Comparison of ENCODE assay signal across 23 cellular contexts in genomic region chr7:143974457-143974856, GRCh38. TPM values are rescaled to one million over a fixed set of nuclear protein-coding genes. Genes with fewer than 3 reads are reported as not detected.
A peak's percentile ranks its signal among the peaks of the same experiment; 100 is the strongest.
DNase-seq lines count a peak whose midpoint lies in the region; ATAC-seq and TF ChIP-seq lines count a peak whose summit lies in the region.
"Had no signal": no experiment of that assay in that cellular context is flagged by ENCODE, and none has a peak within 500 bp of the region (broad histone marks: within the 10 kb centered on the region; RNA-seq: fewer than 3 reads in every experiment).

No MANE protein-coding gene starts in this region.

- H3K27me3 ChIP-seq in PC-3 (ENCODE audit: low read length) (no peaks in the 10 kb centered on the region), gastroesophageal sphincter (no peaks in the 10 kb centered on the region)
- H3K27me3 ChIP-seq: neural progenitor cell, tibial artery had no signal

- no peaks in the 10 kb centered on the region for H3K9me2 ChIP-seq in PC-3 (replicated peaks; ENCODE audit: low read length)

- no peak for TF ChIP-seq POLR2A in gastroesophageal sphincter (IDR thresholded peaks at IDR 0.05)

- TF ChIP-seq CTCF in 22Rv1 (IDR thresholded peaks at IDR 0.05) (no peak), PC-3 (conservative IDR thresholded peaks at IDR 0.05; ENCODE audit: low read depth, low read length) (no peak), foreskin fibroblast (IDR thresholded peaks at IDR 0.05; ENCODE audit: low read depth, low read length) (no peak), gastroesophageal sphincter (IDR thresholded peaks at IDR 0.05) (no peak)

- no peaks in the 10 kb centered on the region for H3K79me2 ChIP-seq in PC-3 (ENCODE audit: low read length)

- H3K4me1 Mint-ChIP-seq in stimulated activated naive CD8-positive, alpha-beta T cell treated with anti-CD3 and anti-CD28 coated beads, Interleukin-15, amount 100 ng/mL, for 72 hours = no peaks in the 10 kb centered on the region
- H3K4me1 Mint-ChIP-seq: activated naive CD4-positive, alpha-beta T cell treated with anti-CD3 and anti-CD28 coated beads, Interleukin-2, amount 10 ng/mL, durations not matched to agents 7 days and 5 days; CD4-positive, alpha-beta memory T cell; neural progenitor cell; stimulated activated naive B cell treated with anti-CD40 and anti-IgM and Interleukin-4, amounts not matched to agents 10 μg/mL and 1 μg/mL and 100 μg/mL, for 72 hours had no signal

- no peaks in the 10 kb centered on the region for H3K9me3 Mint-ChIP-seq in stimulated activated naive CD8-positive, alpha-beta T cell treated with anti-CD3 and anti-CD28 coated beads, Interleukin-15, amount 100 ng/mL, for 72 hours
- H3K9me3 Mint-ChIP-seq: activated CD4-positive, alpha-beta memory T cell treated with anti-CD3 and anti-CD28 coated beads for 36 hours; activated naive CD4-positive, alpha-beta T cell treated with anti-CD3 and anti-CD28 coated beads, Interleukin-2, amount 10 ng/mL, durations not matched to agents 7 days and 5 days; neural progenitor cell; stimulated activated naive B cell treated with anti-CD40 and anti-IgM and Interleukin-4, amounts not matched to agents 10 μg/mL and 1 μg/mL and 100 μg/mL, for 72 hours had no signal

- no peaks in the 10 kb centered on the region for H3F3A ChIP-seq in PC-3 (ENCODE audit: low read length, unreplicated experiment)

- H3K4me3 Mint-ChIP-seq in stimulated activated naive CD8-positive, alpha-beta T cell treated with anti-CD3 and anti-CD28 coated beads, Interleukin-15, amount 100 ng/mL, for 72 hours = no peak overlapping the region
- H3K4me3 Mint-ChIP-seq: activated CD4-positive, alpha-beta memory T cell treated with anti-CD3 and anti-CD28 coated beads for 36 hours; activated naive CD4-positive, alpha-beta T cell treated with anti-CD3 and anti-CD28 coated beads, Interleukin-2, amount 10 ng/mL, durations not matched to agents 7 days and 5 days; CD4-positive, alpha-beta memory T cell; neural progenitor cell; stimulated activated naive B cell treated with anti-CD40 and anti-IgM and Interleukin-4, amounts not matched to agents 10 μg/mL and 1 μg/mL and 100 μg/mL, for 72 hours had no signal

- ATAC-seq in PC-3 (peak; percentile 60), HG03469 (IDR thresholded peaks at IDR 0.05; ENCODE audit: unreplicated experiment) (no peak), gastroesophageal sphincter (no peak)
- no peak for ATAC-seq in stimulated activated naive CD8-positive, alpha-beta T cell treated with anti-CD3 and anti-CD28 coated beads, Interleukin-15, amount 100 ng/mL, for 72 hours
- ATAC-seq: stimulated activated naive B cell treated with anti-CD40 and anti-IgM and Interleukin-4, amounts not matched to agents 10 μg/mL and 1 μg/mL and 100 μg/mL, for 72 hours had no signal

- peak overlapping the region; percentile 61; the same call in 1 of the 2 replicates for H2AFZ ChIP-seq in PC-3 (ENCODE audit: low read length)
- H2AFZ ChIP-seq: neural progenitor cell had no signal

- BruUV-seq in PC-3 (replicated peaks; lab: Mats Ljungman, UMichigan) = no TSS peak

- H3K27me3 Mint-ChIP-seq in stimulated activated naive CD8-positive, alpha-beta T cell treated with anti-CD3 and anti-CD28 coated beads, Interleukin-15, amount 100 ng/mL, for 72 hours = peaks cover 6% of the 10 kb centered on the region

- peak overlapping the region; percentile 27 for H3K4me2 ChIP-seq in PC-3 (ENCODE audit: low read length)
- H3K4me2 ChIP-seq: neural progenitor cell had no signal

- no peaks in the 10 kb centered on the region for H4K20me1 ChIP-seq in PC-3 (ENCODE audit: low read length)

- intact Hi-C loops in PC-3 (cut with micrococcal nuclease) = no loop called here

- H3K4me3 ChIP-seq in PC-3 (ENCODE audit: low read length) = no peak overlapping the region
- H3K4me3 ChIP-seq in foreskin fibroblast (ENCODE audit: low read depth in 1 of 2, low read length in 2 of 2) = no peak overlapping the region
- no peak overlapping the region for H3K4me3 ChIP-seq in gastroesophageal sphincter
- H3K4me3 ChIP-seq: neural progenitor cell, tibial artery had no signal

- TF ChIP-seq EP300 in gastroesophageal sphincter (IDR thresholded peaks at IDR 0.05) = no peak

- H3K27ac ChIP-seq in 22Rv1 (peak overlapping the region; percentile 90), PC-3 (ENCODE audit: low read length) (no peak overlapping the region), gastroesophageal sphincter (no peak overlapping the region)
- H3K27ac ChIP-seq: neural progenitor cell, RWPE1, tibial artery had no signal

- WGBS in gastroesophageal sphincter (ENCODE audit: low coverage in 1 of 2), 2 donors = 86 to 100% methylated on average over 1 to 4 of the region's 4 CpGs

- H3K9me3 ChIP-seq in PC-3 (ENCODE audit: low read length) = no peaks in the 10 kb centered on the region
- H3K9me3 ChIP-seq in gastroesophageal sphincter = peaks cover 0 to 6% (median 0%) of the 10 kb centered on the region in 3 donors

- POLR2A ChIA-PET in PC-3 (lab: Charles Lee; ENCODE audit: unreplicated experiment) = interaction anchor here (1.0 kb wide), 1 partner anchor 72 kb away, joined by 3 read pairs; the partner anchor contains the start of gene TCAF1

- H3K36me3 ChIP-seq in PC-3 (ENCODE audit: low read depth, low read length) (no peaks in the 10 kb centered on the region), gastroesophageal sphincter (no peaks in the 10 kb centered on the region)
- H3K36me3 ChIP-seq: neural progenitor cell, tibial artery had no signal

- no peak overlapping the region for H3K27ac Mint-ChIP-seq in stimulated activated naive CD8-positive, alpha-beta T cell treated with anti-CD3 and anti-CD28 coated beads, Interleukin-15, amount 100 ng/mL, for 72 hours
- H3K27ac Mint-ChIP-seq: activated CD4-positive, alpha-beta memory T cell treated with anti-CD3 and anti-CD28 coated beads for 36 hours; activated naive CD4-positive, alpha-beta T cell treated with anti-CD3 and anti-CD28 coated beads, Interleukin-2, amount 10 ng/mL, durations not matched to agents 7 days and 5 days; CD4-positive, alpha-beta memory T cell; neural progenitor cell; stimulated activated naive B cell treated with anti-CD40 and anti-IgM and Interleukin-4, amounts not matched to agents 10 μg/mL and 1 μg/mL and 100 μg/mL, for 72 hours had no signal

- CTCF ChIA-PET in PC-3 (lab: Charles Lee) = no interaction called here

- H3K9ac ChIP-seq in PC-3 (ENCODE audit: low read length) = no peak overlapping the region
- H3K9ac ChIP-seq: neural progenitor cell had no signal

- H3K4me1 ChIP-seq in PC-3 (ENCODE audit: insufficient read depth, low read length) (peaks cover 25% of the 10 kb centered on the region), gastroesophageal sphincter (no peaks in the 10 kb centered on the region)

- peak; percentile 3 for DNase-seq in GM04504 (ENCODE audit: low read depth)
- peak; percentile 82 for DNase-seq in PC-3
- DNase-seq in foreskin fibroblast = peak; percentile 2 to 12
- no peak for DNase-seq in putamen (ENCODE audit: low spot score)
- DNase-seq in stimulated activated naive CD8-positive, alpha-beta T cell treated with anti-CD3 and anti-CD28 coated beads, Interleukin-15, amount 100 ng/mL, for 72 hours = no peak
- DNase-seq: ACHN; activated CD4-positive, alpha-beta memory T cell treated with anti-CD3 and anti-CD28 coated beads for 36 hours; activated naive CD4-positive, alpha-beta T cell treated with anti-CD3 and anti-CD28 coated beads, Interleukin-2, amount 10 ng/mL, durations not matched to agents 7 days and 5 days; activated T-cell treated with anti-CD3 and anti-CD28 coated beads, Interleukin-2, amount 50 U/mL, for 1 hour; CD4-positive, alpha-beta memory T cell; DMS79 treated with DMSO at 0.1 percent for 48 hours; foreskin melanocyte; NCI-H1694; NK-92 treated with Interleukin-12 subunit alpha and Interleukin-12 subunit beta, amount 100 ng/mL, for 24 hours; retina; stimulated activated naive B cell treated with anti-CD40 and anti-IgM and Interleukin-4, amounts not matched to agents 10 μg/mL and 1 μg/mL and 100 μg/mL, for 72 hours; tibial artery had no signal

RNA-seq across cellular contexts. Expression of gene OR2F1, which starts 19.8 kb away (rescaled TPM):
- total RNA-seq in PC-3 (2014; rRNA removed) (not detected in 2 replicates), gastroesophageal sphincter (not detected)
- total RNA-seq: activated CD4-positive, alpha-beta memory T cell treated with anti-CD3 and anti-CD28 coated beads for 36 hours; CD4-positive, alpha-beta memory T cell; T-helper 1 cell treated with Interleukin-12 subunit alpha and Interleukin-12 subunit beta and Interleukin-4 antibody, amounts not matched to agents 30 ng/mL and 1 ng/mL, for 36 hours had no signal

RNA-seq across cellular contexts. Expression of gene OR6B1, which starts 25.7 kb away (rescaled TPM):
- total RNA-seq in PC-3 (2014; rRNA removed) = not detected in 2 replicates
- total RNA-seq in gastroesophageal sphincter = not detected
- total RNA-seq: activated CD4-positive, alpha-beta memory T cell treated with anti-CD3 and anti-CD28 coated beads for 36 hours; CD4-positive, alpha-beta memory T cell; T-helper 1 cell treated with Interleukin-12 subunit alpha and Interleukin-12 subunit beta and Interleukin-4 antibody, amounts not matched to agents 30 ng/mL and 1 ng/mL, for 36 hours had no signal

RNA-seq across cellular contexts. Expression of gene OR2F2, which starts 39.4 kb away (rescaled TPM):
- total RNA-seq in PC-3 (2014; rRNA removed) = not detected in 2 replicates
- not detected for total RNA-seq in gastroesophageal sphincter
- total RNA-seq: activated CD4-positive, alpha-beta memory T cell treated with anti-CD3 and anti-CD28 coated beads for 36 hours; CD4-positive, alpha-beta memory T cell; T-helper 1 cell treated with Interleukin-12 subunit alpha and Interleukin-12 subunit beta and Interleukin-4 antibody, amounts not matched to agents 30 ng/mL and 1 ng/mL, for 36 hours had no signal

Comparison
In these comparisons a context has a peak if more than half of its experiments do, and no peak if none do; other contexts are left out.
1. DNase-seq: peak in GM04504 (single experiment), PC-3 (single experiment) and foreskin fibroblast (2 of 2); none in putamen (single experiment) and stimulated activated naive CD8-positive, alpha-beta T cell treated with anti-CD3 and anti-CD28 coated beads, Interleukin-15, amount 100 ng/mL, for 72 hours (0 of 2).